Comparison of ENCODE assay signal across 8 cellular contexts in genomic region chrX:130975947-130976346, GRCh38.
DNase-seq lines count a peak whose midpoint lies in the region; ATAC-seq and TF ChIP-seq lines count a peak whose summit lies in the region.

No MANE protein-coding gene starts in this region.

- no peak overlapping the region for H3K27ac Mint-ChIP-seq in chondrocyte (ENCODE audit: unreplicated experiment)

- H3K27me3 Mint-ChIP-seq in chondrocyte (ENCODE audit: low read depth): peaks cover 11% of the 10 kb centered on the region

- no peak overlapping the region for H3K4me3 Mint-ChIP-seq in chondrocyte (ENCODE audit: unreplicated experiment)

- no peaks in the 10 kb centered on the region for H3K9me3 Mint-ChIP-seq in chondrocyte (ENCODE audit: low read depth)

- no peaks in the 10 kb centered on the region for H3K9me3 ChIP-seq in Peyer's patch

- TF ChIP-seq POLR2A in Peyer's patch (IDR thresholded peaks at IDR 0.05): no peak

- H3K36me3 Mint-ChIP-seq in chondrocyte (ENCODE audit: low read depth): no peaks in the 10 kb centered on the region

- no peak overlapping the region for H3K4me3 ChIP-seq in Peyer's patch

- peak in 5 of 6 experiments; percentile 4 to 61 (median 51) for TF ChIP-seq CTCF in Peyer's patch (IDR thresholded peaks at IDR 0.05)
- peak; percentile 90 for TF ChIP-seq CTCF in chondrocyte (IDR thresholded peaks at IDR 0.05)

- no peaks in the 10 kb centered on the region for H3K4me1 ChIP-seq in Peyer's patch

- ATAC-seq in GM18909 (IDR thresholded peaks at IDR 0.05; ENCODE audit: poor library complexity, unreplicated experiment): peak; percentile 84
- ATAC-seq in HG02840 (IDR thresholded peaks at IDR 0.05; ENCODE audit: low FRiP score, unreplicated experiment): no peak
- ATAC-seq in GM19452 (IDR thresholded peaks at IDR 0.05; ENCODE audit: unreplicated experiment): no peak

- H3K4me1 Mint-ChIP-seq in chondrocyte (ENCODE audit: low read depth): peaks cover 4% of the 10 kb centered on the region

- DNase-seq in DMS153 (lab: John Stamatoyannopoulos, UW) (peak; percentile 61), HT-29 (ENCODE audit: low spot score) (peak; percentile 86), Peyer's patch (peak in 1 of 3 donors; percentile 53), chondrocyte (ENCODE audit: low spot score) (no peak), midbrain (lab: John Stamatoyannopoulos, UW) (peak; percentile 53)

- no peaks in the 10 kb centered on the region for H3K36me3 ChIP-seq in Peyer's patch

- H3K27me3 ChIP-seq in Peyer's patch: no peaks in the 10 kb centered on the region

- no peak overlapping the region for H3K27ac ChIP-seq in Peyer's patch
